In the genomic region with DNA sequence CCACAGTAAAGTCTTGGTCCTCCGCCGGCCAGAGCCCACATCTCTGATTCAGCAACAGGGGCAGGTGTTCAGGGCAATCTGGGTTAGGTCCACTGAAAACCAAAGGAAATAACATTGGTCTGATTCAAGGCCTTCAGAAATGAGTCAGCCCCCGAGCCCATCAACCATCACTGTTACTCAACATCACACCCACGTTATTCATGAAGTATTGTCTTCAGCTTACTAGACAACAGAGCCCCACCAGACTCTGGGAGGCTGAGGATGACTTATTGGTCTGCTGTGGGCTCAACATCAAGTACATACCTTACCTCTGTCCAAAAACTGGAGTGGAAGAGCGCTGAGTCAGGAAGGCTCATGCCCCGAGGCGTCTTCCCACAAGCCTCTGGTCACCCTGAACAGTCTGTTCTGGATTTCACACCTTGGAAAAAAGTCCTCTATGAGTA, we compare ENCODE assay signal across 1 cellular context.
TF ChIP-seq lines count a peak whose summit lies in the region.

No MANE protein-coding gene starts in this region.

TF ChIP-seq in GM12878, 131 proteins besides CTCF, POLR2A, EP300 and RAD21 (continued from another document and continues in another):
- TF ChIP-seq, protein P1, sequence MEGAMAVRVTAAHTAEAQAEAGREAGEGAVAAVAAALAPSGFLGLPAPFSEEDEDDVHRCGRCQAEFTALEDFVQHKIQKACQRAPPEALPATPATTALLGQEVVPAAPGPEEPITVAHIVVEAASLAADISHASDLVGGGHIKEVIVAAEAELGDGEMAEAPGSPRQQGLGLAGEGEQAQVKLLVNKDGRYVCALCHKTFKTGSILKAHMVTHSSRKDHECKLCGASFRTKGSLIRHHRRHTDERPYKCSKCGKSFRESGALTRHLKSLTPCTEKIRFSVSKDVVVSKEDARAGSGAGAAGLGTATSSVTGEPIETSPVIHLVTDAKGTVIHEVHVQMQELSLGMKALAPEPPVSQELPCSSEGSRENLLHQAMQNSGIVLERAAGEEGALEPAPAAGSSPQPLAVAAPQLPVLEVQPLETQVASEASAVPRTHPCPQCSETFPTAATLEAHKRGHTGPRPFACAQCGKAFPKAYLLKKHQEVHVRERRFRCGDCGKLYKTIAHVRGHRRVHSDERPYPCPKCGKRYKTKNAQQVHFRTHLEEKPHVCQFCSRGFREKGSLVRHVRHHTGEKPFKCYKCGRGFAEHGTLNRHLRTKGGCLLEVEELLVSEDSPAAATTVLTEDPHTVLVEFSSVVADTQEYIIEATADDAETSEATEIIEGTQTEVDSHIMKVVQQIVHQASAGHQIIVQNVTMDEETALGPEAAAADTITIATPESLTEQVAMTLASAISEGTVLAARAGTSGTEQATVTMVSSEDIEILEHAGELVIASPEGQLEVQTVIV (IDR thresholded peaks at IDR 0.05; ENCODE audit: borderline replicate concordance, partially characterized antibody), result no peak
- no peak for TF ChIP-seq BRCA1 (IDR thresholded peaks at IDR 0.05; ENCODE audit: low read depth, low read length)
- TF ChIP-seq ZBED1 (IDR thresholded peaks at IDR 0.05; ENCODE audit: borderline replicate concordance), result peak; percentile 84; the same call in 1 of the 2 replicates
- no peak for TF ChIP-seq KLF5 (IDR thresholded peaks at IDR 0.05; ENCODE audit: partially characterized antibody)
- TF ChIP-seq, protein P2, sequence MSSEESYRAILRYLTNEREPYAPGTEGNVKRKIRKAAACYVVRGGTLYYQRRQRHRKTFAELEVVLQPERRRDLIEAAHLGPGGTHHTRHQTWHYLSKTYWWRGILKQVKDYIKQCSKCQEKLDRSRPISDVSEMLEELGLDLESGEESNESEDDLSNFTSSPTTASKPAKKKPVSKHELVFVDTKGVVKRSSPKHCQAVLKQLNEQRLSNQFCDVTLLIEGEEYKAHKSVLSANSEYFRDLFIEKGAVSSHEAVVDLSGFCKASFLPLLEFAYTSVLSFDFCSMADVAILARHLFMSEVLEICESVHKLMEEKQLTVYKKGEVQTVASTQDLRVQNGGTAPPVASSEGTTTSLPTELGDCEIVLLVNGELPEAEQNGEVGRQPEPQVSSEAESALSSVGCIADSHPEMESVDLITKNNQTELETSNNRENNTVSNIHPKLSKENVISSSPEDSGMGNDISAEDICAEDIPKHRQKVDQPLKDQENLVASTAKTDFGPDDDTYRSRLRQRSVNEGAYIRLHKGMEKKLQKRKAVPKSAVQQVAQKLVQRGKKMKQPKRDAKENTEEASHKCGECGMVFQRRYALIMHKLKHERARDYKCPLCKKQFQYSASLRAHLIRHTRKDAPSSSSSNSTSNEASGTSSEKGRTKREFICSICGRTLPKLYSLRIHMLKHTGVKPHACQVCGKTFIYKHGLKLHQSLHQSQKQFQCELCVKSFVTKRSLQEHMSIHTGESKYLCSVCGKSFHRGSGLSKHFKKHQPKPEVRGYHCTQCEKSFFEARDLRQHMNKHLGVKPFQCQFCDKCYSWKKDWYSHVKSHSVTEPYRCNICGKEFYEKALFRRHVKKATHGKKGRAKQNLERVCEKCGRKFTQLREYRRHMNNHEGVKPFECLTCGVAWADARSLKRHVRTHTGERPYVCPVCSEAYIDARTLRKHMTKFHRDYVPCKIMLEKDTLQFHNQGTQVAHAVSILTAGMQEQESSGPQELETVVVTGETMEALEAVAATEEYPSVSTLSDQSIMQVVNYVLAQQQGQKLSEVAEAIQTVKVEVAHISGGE (CRISPR knock-in tag; IDR thresholded peaks at IDR 0.05), result no peak
- TF ChIP-seq, protein P3, sequence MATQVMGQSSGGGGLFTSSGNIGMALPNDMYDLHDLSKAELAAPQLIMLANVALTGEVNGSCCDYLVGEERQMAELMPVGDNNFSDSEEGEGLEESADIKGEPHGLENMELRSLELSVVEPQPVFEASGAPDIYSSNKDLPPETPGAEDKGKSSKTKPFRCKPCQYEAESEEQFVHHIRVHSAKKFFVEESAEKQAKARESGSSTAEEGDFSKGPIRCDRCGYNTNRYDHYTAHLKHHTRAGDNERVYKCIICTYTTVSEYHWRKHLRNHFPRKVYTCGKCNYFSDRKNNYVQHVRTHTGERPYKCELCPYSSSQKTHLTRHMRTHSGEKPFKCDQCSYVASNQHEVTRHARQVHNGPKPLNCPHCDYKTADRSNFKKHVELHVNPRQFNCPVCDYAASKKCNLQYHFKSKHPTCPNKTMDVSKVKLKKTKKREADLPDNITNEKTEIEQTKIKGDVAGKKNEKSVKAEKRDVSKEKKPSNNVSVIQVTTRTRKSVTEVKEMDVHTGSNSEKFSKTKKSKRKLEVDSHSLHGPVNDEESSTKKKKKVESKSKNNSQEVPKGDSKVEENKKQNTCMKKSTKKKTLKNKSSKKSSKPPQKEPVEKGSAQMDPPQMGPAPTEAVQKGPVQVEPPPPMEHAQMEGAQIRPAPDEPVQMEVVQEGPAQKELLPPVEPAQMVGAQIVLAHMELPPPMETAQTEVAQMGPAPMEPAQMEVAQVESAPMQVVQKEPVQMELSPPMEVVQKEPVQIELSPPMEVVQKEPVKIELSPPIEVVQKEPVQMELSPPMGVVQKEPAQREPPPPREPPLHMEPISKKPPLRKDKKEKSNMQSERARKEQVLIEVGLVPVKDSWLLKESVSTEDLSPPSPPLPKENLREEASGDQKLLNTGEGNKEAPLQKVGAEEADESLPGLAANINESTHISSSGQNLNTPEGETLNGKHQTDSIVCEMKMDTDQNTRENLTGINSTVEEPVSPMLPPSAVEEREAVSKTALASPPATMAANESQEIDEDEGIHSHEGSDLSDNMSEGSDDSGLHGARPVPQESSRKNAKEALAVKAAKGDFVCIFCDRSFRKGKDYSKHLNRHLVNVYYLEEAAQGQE (IDR thresholded peaks at IDR 0.05; ENCODE audit: low read depth, low read length), result no peak
- peak; percentile 75 for TF ChIP-seq EED (IDR thresholded peaks at IDR 0.05; ENCODE audit: low read depth)
- no peak for TF ChIP-seq STAT1 (conservative IDR thresholded peaks at IDR 0.05)
- TF ChIP-seq ZNF217 (IDR thresholded peaks at IDR 0.05), result no peak
- TF ChIP-seq HDAC2 (IDR thresholded peaks at IDR 0.05), result no peak
- TF ChIP-seq, protein P4, sequence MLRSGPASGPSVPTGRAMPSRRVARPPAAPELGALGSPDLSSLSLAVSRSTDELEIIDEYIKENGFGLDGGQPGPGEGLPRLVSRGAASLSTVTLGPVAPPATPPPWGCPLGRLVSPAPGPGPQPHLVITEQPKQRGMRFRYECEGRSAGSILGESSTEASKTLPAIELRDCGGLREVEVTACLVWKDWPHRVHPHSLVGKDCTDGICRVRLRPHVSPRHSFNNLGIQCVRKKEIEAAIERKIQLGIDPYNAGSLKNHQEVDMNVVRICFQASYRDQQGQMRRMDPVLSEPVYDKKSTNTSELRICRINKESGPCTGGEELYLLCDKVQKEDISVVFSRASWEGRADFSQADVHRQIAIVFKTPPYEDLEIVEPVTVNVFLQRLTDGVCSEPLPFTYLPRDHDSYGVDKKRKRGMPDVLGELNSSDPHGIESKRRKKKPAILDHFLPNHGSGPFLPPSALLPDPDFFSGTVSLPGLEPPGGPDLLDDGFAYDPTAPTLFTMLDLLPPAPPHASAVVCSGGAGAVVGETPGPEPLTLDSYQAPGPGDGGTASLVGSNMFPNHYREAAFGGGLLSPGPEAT (IDR thresholded peaks at IDR 0.05; ENCODE audit: low read depth), result peak; percentile 41; the same call in 1 of the 2 replicates
- 0 out of 4 replicates have a peak, but pooled peaks of 1 of the 2 experiments have one; percentile 22 for TF ChIP-seq SRF (IDR thresholded peaks at IDR 0.05; ENCODE audit: low read depth in 2 of 2, low read length in 2 of 2)
- TF ChIP-seq, protein P5, sequence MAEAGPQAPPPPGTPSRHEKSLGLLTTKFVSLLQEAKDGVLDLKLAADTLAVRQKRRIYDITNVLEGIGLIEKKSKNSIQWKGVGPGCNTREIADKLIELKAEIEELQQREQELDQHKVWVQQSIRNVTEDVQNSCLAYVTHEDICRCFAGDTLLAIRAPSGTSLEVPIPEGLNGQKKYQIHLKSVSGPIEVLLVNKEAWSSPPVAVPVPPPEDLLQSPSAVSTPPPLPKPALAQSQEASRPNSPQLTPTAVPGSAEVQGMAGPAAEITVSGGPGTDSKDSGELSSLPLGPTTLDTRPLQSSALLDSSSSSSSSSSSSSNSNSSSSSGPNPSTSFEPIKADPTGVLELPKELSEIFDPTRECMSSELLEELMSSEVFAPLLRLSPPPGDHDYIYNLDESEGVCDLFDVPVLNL (IDR thresholded peaks at IDR 0.05; ENCODE audit: low read depth, low read length), result no peak
- no peak for TF ChIP-seq RBBP5 (conservative IDR thresholded peaks at IDR 0.05)
- peak; percentile 74 for TF ChIP-seq MTA2 (IDR thresholded peaks at IDR 0.05; ENCODE audit: low read depth)
- TF ChIP-seq SIX5 (IDR thresholded peaks at IDR 0.05; ENCODE audit: low read depth, low read length, severe bottlenecking), result no peak
- TF ChIP-seq YY1 (IDR thresholded peaks at IDR 0.05; ENCODE audit: low read depth, low read length), result peak; percentile 54; the same call in 1 of the 2 replicates
- no peak for TF ChIP-seq CBX3 (IDR thresholded peaks at IDR 0.05; ENCODE audit: borderline replicate concordance, low read depth)
- TF ChIP-seq GABPA (IDR thresholded peaks at IDR 0.05; ENCODE audit: low read depth), result 0 out of 2 replicates have a peak, but pooled peaks have one; percentile 25
- no peak for TF ChIP-seq RFX5 (IDR thresholded peaks at IDR 0.05; ENCODE audit: low read depth, low read length)
- TF ChIP-seq, protein P6, sequence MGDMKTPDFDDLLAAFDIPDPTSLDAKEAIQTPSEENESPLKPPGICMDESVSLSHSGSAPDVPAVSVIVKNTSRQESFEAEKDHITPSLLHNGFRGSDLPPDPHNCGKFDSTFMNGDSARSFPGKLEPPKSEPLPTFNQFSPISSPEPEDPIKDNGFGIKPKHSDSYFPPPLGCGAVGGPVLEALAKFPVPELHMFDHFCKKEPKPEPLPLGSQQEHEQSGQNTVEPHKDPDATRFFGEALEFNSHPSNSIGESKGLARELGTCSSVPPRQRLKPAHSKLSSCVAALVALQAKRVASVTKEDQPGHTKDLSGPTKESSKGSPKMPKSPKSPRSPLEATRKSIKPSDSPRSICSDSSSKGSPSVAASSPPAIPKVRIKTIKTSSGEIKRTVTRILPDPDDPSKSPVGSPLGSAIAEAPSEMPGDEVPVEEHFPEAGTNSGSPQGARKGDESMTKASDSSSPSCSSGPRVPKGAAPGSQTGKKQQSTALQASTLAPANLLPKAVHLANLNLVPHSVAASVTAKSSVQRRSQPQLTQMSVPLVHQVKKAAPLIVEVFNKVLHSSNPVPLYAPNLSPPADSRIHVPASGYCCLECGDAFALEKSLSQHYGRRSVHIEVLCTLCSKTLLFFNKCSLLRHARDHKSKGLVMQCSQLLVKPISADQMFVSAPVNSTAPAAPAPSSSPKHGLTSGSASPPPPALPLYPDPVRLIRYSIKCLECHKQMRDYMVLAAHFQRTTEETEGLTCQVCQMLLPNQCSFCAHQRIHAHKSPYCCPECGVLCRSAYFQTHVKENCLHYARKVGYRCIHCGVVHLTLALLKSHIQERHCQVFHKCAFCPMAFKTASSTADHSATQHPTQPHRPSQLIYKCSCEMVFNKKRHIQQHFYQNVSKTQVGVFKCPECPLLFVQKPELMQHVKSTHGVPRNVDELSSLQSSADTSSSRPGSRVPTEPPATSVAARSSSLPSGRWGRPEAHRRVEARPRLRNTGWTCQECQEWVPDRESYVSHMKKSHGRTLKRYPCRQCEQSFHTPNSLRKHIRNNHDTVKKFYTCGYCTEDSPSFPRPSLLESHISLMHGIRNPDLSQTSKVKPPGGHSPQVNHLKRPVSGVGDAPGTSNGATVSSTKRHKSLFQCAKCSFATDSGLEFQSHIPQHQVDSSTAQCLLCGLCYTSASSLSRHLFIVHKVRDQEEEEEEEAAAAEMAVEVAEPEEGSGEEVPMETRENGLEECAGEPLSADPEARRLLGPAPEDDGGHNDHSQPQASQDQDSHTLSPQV (IDR thresholded peaks at IDR 0.05), result no peak
- TF ChIP-seq MEF2A (IDR thresholded peaks at IDR 0.05; ENCODE audit: insufficient read depth, low read depth, low read length), result peak; percentile 75; the same call in 1 of the 2 replicates
- TF ChIP-seq SMAD1 (IDR thresholded peaks at IDR 0.05; ENCODE audit: low read depth, partially characterized antibody), result no peak
- no peak for TF ChIP-seq HDAC6 (IDR thresholded peaks at IDR 0.05; ENCODE audit: unreplicated experiment)
- no peak for TF ChIP-seq HCFC1 (IDR thresholded peaks at IDR 0.05; ENCODE audit: low read length)
- no peak for TF ChIP-seq EZH2 (IDR thresholded peaks at IDR 0.05; ENCODE audit: borderline replicate concordance, control insufficient read depth, low read depth, low read length)
- peak; percentile 78 to 79; a peak in 3 of 4 replicates for TF ChIP-seq IKZF2 (IDR thresholded peaks at IDR 0.05)
- TF ChIP-seq, protein P7, sequence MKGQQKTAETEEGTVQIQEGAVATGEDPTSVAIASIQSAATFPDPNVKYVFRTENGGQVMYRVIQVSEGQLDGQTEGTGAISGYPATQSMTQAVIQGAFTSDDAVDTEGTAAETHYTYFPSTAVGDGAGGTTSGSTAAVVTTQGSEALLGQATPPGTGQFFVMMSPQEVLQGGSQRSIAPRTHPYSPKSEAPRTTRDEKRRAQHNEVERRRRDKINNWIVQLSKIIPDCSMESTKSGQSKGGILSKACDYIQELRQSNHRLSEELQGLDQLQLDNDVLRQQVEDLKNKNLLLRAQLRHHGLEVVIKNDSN (IDR thresholded peaks at IDR 0.05; ENCODE audit: borderline replicate concordance, extremely low read length, insufficient read depth, low read depth, low read length), result no peak
- TF ChIP-seq HDGF (IDR thresholded peaks at IDR 0.05), result no peak
- TF ChIP-seq, protein P8, sequence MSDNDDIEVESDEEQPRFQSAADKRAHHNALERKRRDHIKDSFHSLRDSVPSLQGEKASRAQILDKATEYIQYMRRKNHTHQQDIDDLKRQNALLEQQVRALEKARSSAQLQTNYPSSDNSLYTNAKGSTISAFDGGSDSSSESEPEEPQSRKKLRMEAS (IDR thresholded peaks at IDR 0.05; ENCODE audit: low read depth, low read length), result no peak; the same call in 1 of the 2 replicates
- TF ChIP-seq FOS (IDR thresholded peaks at IDR 0.05; ENCODE audit: borderline replicate concordance, extremely low read depth, insufficient read length), result no peak
- no peak for TF ChIP-seq POLR2AphosphoS2 (IDR thresholded peaks at IDR 0.05; ENCODE audit: low read depth, low read length)
- TF ChIP-seq, protein P9, sequence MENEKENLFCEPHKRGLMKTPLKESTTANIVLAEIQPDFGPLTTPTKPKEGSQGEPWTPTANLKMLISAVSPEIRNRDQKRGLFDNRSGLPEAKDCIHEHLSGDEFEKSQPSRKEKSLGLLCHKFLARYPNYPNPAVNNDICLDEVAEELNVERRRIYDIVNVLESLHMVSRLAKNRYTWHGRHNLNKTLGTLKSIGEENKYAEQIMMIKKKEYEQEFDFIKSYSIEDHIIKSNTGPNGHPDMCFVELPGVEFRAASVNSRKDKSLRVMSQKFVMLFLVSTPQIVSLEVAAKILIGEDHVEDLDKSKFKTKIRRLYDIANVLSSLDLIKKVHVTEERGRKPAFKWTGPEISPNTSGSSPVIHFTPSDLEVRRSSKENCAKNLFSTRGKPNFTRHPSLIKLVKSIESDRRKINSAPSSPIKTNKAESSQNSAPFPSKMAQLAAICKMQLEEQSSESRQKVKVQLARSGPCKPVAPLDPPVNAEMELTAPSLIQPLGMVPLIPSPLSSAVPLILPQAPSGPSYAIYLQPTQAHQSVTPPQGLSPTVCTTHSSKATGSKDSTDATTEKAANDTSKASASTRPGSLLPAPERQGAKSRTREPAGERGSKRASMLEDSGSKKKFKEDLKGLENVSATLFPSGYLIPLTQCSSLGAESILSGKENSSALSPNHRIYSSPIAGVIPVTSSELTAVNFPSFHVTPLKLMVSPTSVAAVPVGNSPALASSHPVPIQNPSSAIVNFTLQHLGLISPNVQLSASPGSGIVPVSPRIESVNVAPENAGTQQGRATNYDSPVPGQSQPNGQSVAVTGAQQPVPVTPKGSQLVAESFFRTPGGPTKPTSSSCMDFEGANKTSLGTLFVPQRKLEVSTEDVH (IDR thresholded peaks at IDR 0.05; ENCODE audit: low read depth, partially characterized antibody), result no peak
- TF ChIP-seq SPI1 (IDR thresholded peaks at IDR 0.05; ENCODE audit: borderline replicate concordance, insufficient read depth, low read depth, low read length), result no peak
